ENCODE assay signal across 1 cellular context in genomic region chr18:2746274-2746673, GRCh38.
TF ChIP-seq lines count a peak whose summit lies in the region.

No MANE protein-coding gene starts in this region.

TF ChIP-seq in K562, 482 proteins besides CTCF, POLR2A, EP300 and RAD21 (continued from another document):
- TF ChIP-seq SIX5 (IDR thresholded peaks at IDR 0.05; ENCODE audit: borderline replicate concordance in 1 of 2, insufficient read depth in 1 of 2, low read depth in 1 of 2, low read length in 2 of 2), result no peak
